Comparison of ENCODE assay signal across 37 cellular contexts in the genomic region with DNA sequence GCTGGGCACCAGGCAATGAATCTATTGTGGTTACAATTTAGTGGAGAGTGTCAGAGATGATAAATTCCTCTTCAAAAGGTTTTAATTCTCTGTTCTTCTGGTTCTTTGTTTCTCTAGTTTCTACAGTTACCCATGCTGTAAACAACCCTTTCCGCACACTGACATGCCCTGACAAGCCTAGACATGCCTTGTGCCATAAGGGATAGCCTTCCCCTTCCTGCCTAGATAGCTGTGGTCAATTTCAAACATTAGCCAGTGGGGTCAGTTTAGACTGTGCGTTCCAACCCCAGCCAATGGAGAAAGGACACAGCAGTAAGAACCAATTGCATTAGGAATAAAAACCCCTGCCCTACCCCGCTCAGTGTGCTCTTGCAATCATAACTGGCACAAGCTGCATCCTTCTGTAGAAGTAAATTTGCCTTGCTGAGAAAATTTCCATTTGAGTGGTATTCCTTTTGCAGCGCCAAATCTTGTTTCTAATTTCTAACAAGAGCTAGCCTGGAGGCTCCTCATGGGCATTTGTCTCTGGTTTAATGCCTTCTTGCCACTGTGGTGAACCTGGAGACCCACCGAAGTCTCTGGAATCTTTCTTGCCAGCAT. TPM values are rescaled to one million over a fixed set of nuclear protein-coding genes. Genes with fewer than 3 reads are reported as not detected.
DNase-seq lines count a peak whose midpoint lies in the region; ATAC-seq, FAIRE-seq and TF ChIP-seq lines count a peak whose summit lies in the region.
"Had no signal": no experiment of that assay in that cellular context is flagged by ENCODE, and none has a peak within 500 bp of the region (broad histone marks: within the 10 kb centered on the region; RNA-seq: fewer than 3 reads in every experiment).

No MANE protein-coding gene starts in this region.

- TF ChIP-seq POLR2A in HepG2 (IDR thresholded peaks at IDR 0.05; ENCODE audit: insufficient read depth in 1 of 2, low read depth in 2 of 2, low read length in 2 of 2) (no peak), right lobe of liver (IDR thresholded peaks at IDR 0.05) (no peak), Peyer's patch (IDR thresholded peaks at IDR 0.05) (no peak)

- CTCF ChIA-PET in HepG2 (lab: Yijun Ruan, JAX; ENCODE audit: low intra/inter-chr PET ratio, low total read pairs), result no interaction called here

- H3K9ac ChIP-seq in HepG2 (ENCODE audit: insufficient read depth, low read depth, low read length), result no peak overlapping the region
- H3K9ac ChIP-seq: neural progenitor cell had no signal

- ATAC-seq in HepG2 (no peak), right lobe of liver (no peak)
- ATAC-seq: left colon, pancreas, PC-3 had no signal

- in situ Hi-C loops in HepG2 (cut with HindIII; ENCODE audit: extremely low pct_ligation_motif_present, low pct_unique_long_range_greater_than_20kb), result no loop called here

- H3K27ac ChIP-seq in HepG2 (ENCODE audit: extremely low read length, insufficient read depth, low read length), result no peak overlapping the region
- H3K27ac ChIP-seq in right lobe of liver, result no peak overlapping the region
- H3K27ac ChIP-seq in Peyer's patch, result no peak overlapping the region
- H3K27ac ChIP-seq: cardiac muscle cell, neural progenitor cell, pancreas, SK-N-MC, skin epidermis, testis had no signal

- no peaks in the 10 kb centered on the region for H3K36me3 ChIP-seq in HepG2 (replicated peaks in 1 of 2; ENCODE audit: control insufficient read depth in 1 of 2, insufficient read depth in 2 of 2, low read length in 2 of 2)
- H3K36me3 ChIP-seq in right lobe of liver, result no peaks in the 10 kb centered on the region
- no peaks in the 10 kb centered on the region for H3K36me3 ChIP-seq in H7 (replicated peaks; ENCODE audit: control insufficient read depth, insufficient read depth, low read length)
- no peaks in the 10 kb centered on the region for H3K36me3 ChIP-seq in Peyer's patch
- H3K36me3 ChIP-seq: cardiac muscle cell, MG63, neural progenitor cell, pancreas had no signal

- BruUV-seq in HepG2 (replicated peaks; lab: Mats Ljungman, UMichigan), result no TSS peak

- no peak overlapping the region for H3K4me2 ChIP-seq in HepG2 (ENCODE audit: low read depth, low read length)
- H3K4me2 ChIP-seq: neural progenitor cell had no signal

- TF ChIP-seq CTCF in HepG2 (CRISPR knock-in tag; IDR thresholded peaks at IDR 0.05) (no peak), right lobe of liver (IDR thresholded peaks at IDR 0.05) (no peak), fibroblast of mammary gland (conservative IDR thresholded peaks at IDR 0.05; ENCODE audit: control insufficient read depth, insufficient read depth, low read depth, low read length) (no peak), Peyer's patch (IDR thresholded peaks at IDR 0.05) (no peak)

- no peak for FAIRE-seq in HepG2 (lab: Jason Lieb, UNC)
- FAIRE-seq: colon, GM12892, pancreas, urothelium cell line had no signal

- H3K4me1 ChIP-seq in HepG2 (ENCODE audit: insufficient read depth, low read length) (no peaks in the 10 kb centered on the region), right lobe of liver (peaks cover 0 to 5% (median 0%) of the 10 kb centered on the region in 4 donors), Peyer's patch (no peaks in the 10 kb centered on the region)
- H3K4me1 ChIP-seq: neural progenitor cell, testis had no signal

- intact Hi-C loops in HepG2 (cut with micrococcal nuclease; ENCODE audit: unreplicated experiment) (no loop called here), right lobe of liver (cut with DNase I) (no loop called here)

- H3K9me3 ChIP-seq in HepG2 (ENCODE audit: low read length) (peaks cover 23% of the 10 kb centered on the region), right lobe of liver (no peaks in the 10 kb centered on the region), Peyer's patch (peaks cover 0 to 13% (median 5%) of the 10 kb centered on the region in 4 donors)
- H3K9me3 ChIP-seq: MG63, pancreas, testis had no signal

- no peaks in the 10 kb centered on the region for H4K20me1 ChIP-seq in HepG2 (ENCODE audit: insufficient read depth, low read length)

- H3K79me2 ChIP-seq in HepG2 (ENCODE audit: insufficient read depth, low read length), result no peaks in the 10 kb centered on the region

- WGBS in HepG2 (ENCODE audit: low lambda C conversion rate), result 48% methylated on average over 5 of the region's 5 CpGs
- WGBS in right lobe of liver (ENCODE audit: insufficient coverage, low coverage, low lambda C conversion rate, missing lambda C conversion rate), result 81% methylated on average over 5 of the region's 5 CpGs

- POLR2A ChIA-PET in HepG2 (lab: Yijun Ruan, JAX), result no interaction called here

- no peak overlapping the region for H3K4me3 ChIP-seq in HepG2 (replicated peaks in 1 of 3; ENCODE audit: insufficient read depth in 1 of 3, low read depth in 2 of 3, low read length in 3 of 3)
- H3K4me3 ChIP-seq in right lobe of liver, result no peak overlapping the region
- no peak overlapping the region for H3K4me3 ChIP-seq in fibroblast of mammary gland (ENCODE audit: control insufficient read depth, low read depth, low read length)
- H3K4me3 ChIP-seq in H7 (ENCODE audit: insufficient read depth, low read depth, low read length), result no peak overlapping the region
- H3K4me3 ChIP-seq in Peyer's patch, result no peak overlapping the region
- H3K4me3 ChIP-seq: cardiac muscle cell, MG63, neural progenitor cell, pancreas, SK-N-MC, skin epidermis, testis had no signal

- no peak for TF ChIP-seq EP300 in HepG2 (IDR thresholded peaks at IDR 0.05; ENCODE audit: low read depth in 2 of 2, low read length in 2 of 2)
- TF ChIP-seq EP300 in HepG2 (CRISPR knock-in tag; IDR thresholded peaks at IDR 0.05; ENCODE audit: borderline replicate concordance), result no peak

- H3K27me3 ChIP-seq in HepG2 (ENCODE audit: control insufficient read depth in 1 of 2, insufficient read depth in 2 of 2, low read length in 2 of 2), result no peaks in the 10 kb centered on the region
- H3K27me3 ChIP-seq in right lobe of liver, result no peaks in the 10 kb centered on the region
- H3K27me3 ChIP-seq in H7 (ENCODE audit: control insufficient read depth, insufficient read depth, low read length), result no peaks in the 10 kb centered on the region
- H3K27me3 ChIP-seq in Peyer's patch, result no peaks in the 10 kb centered on the region
- H3K27me3 ChIP-seq: cardiac muscle cell, MG63, neural progenitor cell, pancreas, testis had no signal

- no peak for TF ChIP-seq RAD21 in HepG2 (CRISPR knock-in tag; IDR thresholded peaks at IDR 0.05)

- no peak overlapping the region for H2AFZ ChIP-seq in HepG2 (ENCODE audit: low read length)
- H2AFZ ChIP-seq: neural progenitor cell had no signal

- DNase-seq in HepG2 (ENCODE audit: low spot score) (no peak), right lobe of liver (no peak), NCI-H1105 treated with DMSO at 0.1 percent for 48 hours (lab: John Stamatoyannopoulos, UW) (peak; percentile 29), fibroblast of mammary gland (ENCODE audit: low read depth) (peak; percentile 4), H7 (no peak), Peyer's patch (no peak), NCI-H2107 treated with DMSO at 0.1 percent for 48 hours (lab: John Stamatoyannopoulos, UW; ENCODE audit: unreplicated experiment) (no peak)
- DNase-seq: activated CD4-positive, alpha-beta memory T cell treated with anti-CD3 and anti-CD28 coated beads for 36 hours; activated CD4-positive, CD25-positive, alpha-beta regulatory T cell treated with anti-CD3 and anti-CD28 coated beads, Interleukin-2, amount 50 U/mL, for 72 hours; activated CD8-positive, alpha-beta memory T cell treated with anti-CD3 and anti-CD28 coated beads, Interleukin-2, amount 50 U/mL, for 4 hours; anterior cingulate cortex; CD4-positive, alpha-beta memory T cell; effector CD4-positive, alpha-beta T cell; HCEC 1CT; hypothalamus; immature natural killer cell; left colon; mesenchymal stem cell; MG63; NCI-H1417 treated with DMSO at 0.1 percent for 48 hours; NCI-H2029 treated with DMSO at 0.1 percent for 48 hours; NCI-H524 treated with DMSO at 0.1 percent for 48 hours; NK-92 treated with Interleukin-12 subunit alpha and Interleukin-12 subunit beta, amount 100 ng/mL, for 24 hours; pancreas; PC-3; retina; stimulated activated naive CD4-positive, alpha-beta T cell; testis had no signal

RNA-seq across cellular contexts. Expression of a gene that starts 6.4 kb away (rescaled TPM):
- total RNA-seq in HepG2 (2016; rRNA removed; fragmentation: Illumina TruSeq; extraction: Trizol) (not detected in 2 replicates), right lobe of liver (not detected), Peyer's patch (not detected)
- not detected in 2 replicates for total RNA-seq in HepG2 (2016; cell fraction: cytosol; rRNA removed; fragmentation: Illumina TruSeq; extraction: Trizol; ENCODE audit: low read depth)
- total RNA-seq in HepG2 (2016; cell fraction: insoluble cytoplasmic fraction; rRNA removed; fragmentation: Illumina TruSeq; extraction: Trizol), result not detected in 2 replicates
- total RNA-seq in HepG2 (2016; cell fraction: membrane; rRNA removed; fragmentation: Illumina TruSeq; extraction: Trizol), result not detected in 2 replicates
- total RNA-seq in HepG2 (2016; cell fraction: nucleus; rRNA removed; fragmentation: Illumina TruSeq; extraction: Trizol), result not detected in 2 replicates
- polyA plus RNA-seq in HepG2 (2011; rRNA removed), result not detected in 2 replicates
- not detected in 2 replicates for polyA plus RNA-seq in HepG2 (2011; cell fraction: cytosol; rRNA removed)
- polyA plus RNA-seq in HepG2 (2011; cell fraction: nucleus; rRNA removed), result not detected in 2 replicates
- not detected in 2 replicates for polyA plus RNA-seq in HepG2 (2012)
- not detected in 2 replicates for polyA plus RNA-seq in HepG2 (2016; cell fraction: cytosol; fragmentation: Illumina TruSeq; extraction: Trizol; ENCODE audit: low read depth)
- polyA plus RNA-seq in HepG2 (2016; cell fraction: insoluble cytoplasmic fraction; fragmentation: Illumina TruSeq; extraction: Trizol; ENCODE audit: low read depth), result not detected in 2 replicates
- not detected in 2 replicates for polyA plus RNA-seq in HepG2 (2016; cell fraction: membrane; fragmentation: Illumina TruSeq; extraction: Trizol; ENCODE audit: low read depth)
- not detected in 2 replicates for polyA plus RNA-seq in HepG2 (2016; cell fraction: nucleus; fragmentation: Illumina TruSeq; extraction: Trizol; ENCODE audit: insufficient read depth, low read depth)
- not detected in 2 replicates for polyA minus RNA-seq in HepG2 (2011; rRNA and poly(A)+ RNA removed; ENCODE audit: low replicate concordance)
- not detected in 2 replicates for polyA minus RNA-seq in HepG2 (2011; cell fraction: cytosol; rRNA and poly(A)+ RNA removed)
- not detected in 2 replicates for polyA minus RNA-seq in HepG2 (2011; cell fraction: nucleus; rRNA and poly(A)+ RNA removed)
- not detected in 2 replicates for total RNA-seq in H7 (2014; rRNA removed; shearing (Covaris generic))
- total RNA-seq: activated CD4-positive, alpha-beta memory T cell treated with anti-CD3 and anti-CD28 coated beads for 36 hours; activated naive CD4-positive, alpha-beta T cell treated with anti-CD3 and anti-CD28 coated beads, Interleukin-2, amount 50 U/mL, for 72 hours; cardiac muscle cell; CD4-positive, alpha-beta memory T cell; left colon; pancreas; PC-3 had no signal
- polyA plus RNA-seq: CD4-positive, alpha-beta memory T cell; IgD-negative memory B cell; immature natural killer cell; pancreas had no signal

RNA-seq across cellular contexts. Expression of a gene that starts 16.1 kb away (rescaled TPM):
- total RNA-seq in HepG2 (2016; rRNA removed; fragmentation: Illumina TruSeq; extraction: Trizol) (not detected in 2 replicates), right lobe of liver (not detected), Peyer's patch (not detected)
- total RNA-seq in HepG2 (2016; cell fraction: cytosol; rRNA removed; fragmentation: Illumina TruSeq; extraction: Trizol; ENCODE audit: low read depth), result not detected in 2 replicates
- total RNA-seq in HepG2 (2016; cell fraction: insoluble cytoplasmic fraction; rRNA removed; fragmentation: Illumina TruSeq; extraction: Trizol), result not detected in 2 replicates
- total RNA-seq in HepG2 (2016; cell fraction: membrane; rRNA removed; fragmentation: Illumina TruSeq; extraction: Trizol), result not detected in 2 replicates
- not detected in 2 replicates for total RNA-seq in HepG2 (2016; cell fraction: nucleus; rRNA removed; fragmentation: Illumina TruSeq; extraction: Trizol)
- not detected in 2 replicates for polyA plus RNA-seq in HepG2 (2011; rRNA removed)
- polyA plus RNA-seq in HepG2 (2011; cell fraction: cytosol; rRNA removed), result not detected in 2 replicates
- polyA plus RNA-seq in HepG2 (2011; cell fraction: nucleus; rRNA removed), result not detected in 2 replicates
- not detected in 2 replicates for polyA plus RNA-seq in HepG2 (2012)
- polyA plus RNA-seq in HepG2 (2016; cell fraction: cytosol; fragmentation: Illumina TruSeq; extraction: Trizol; ENCODE audit: low read depth), result not detected in 2 replicates
- polyA plus RNA-seq in HepG2 (2016; cell fraction: insoluble cytoplasmic fraction; fragmentation: Illumina TruSeq; extraction: Trizol; ENCODE audit: low read depth), result not detected in 2 replicates
- not detected in 2 replicates for polyA plus RNA-seq in HepG2 (2016; cell fraction: membrane; fragmentation: Illumina TruSeq; extraction: Trizol; ENCODE audit: low read depth)
- not detected in 2 replicates for polyA plus RNA-seq in HepG2 (2016; cell fraction: nucleus; fragmentation: Illumina TruSeq; extraction: Trizol; ENCODE audit: insufficient read depth, low read depth)
- not detected in 2 replicates for polyA minus RNA-seq in HepG2 (2011; rRNA and poly(A)+ RNA removed; ENCODE audit: low replicate concordance)
- polyA minus RNA-seq in HepG2 (2011; cell fraction: cytosol; rRNA and poly(A)+ RNA removed), result not detected in 2 replicates
- polyA minus RNA-seq in HepG2 (2011; cell fraction: nucleus; rRNA and poly(A)+ RNA removed), result not detected in 2 replicates
- not detected in 2 replicates for total RNA-seq in H7 (2014; rRNA removed; shearing (Covaris generic))
- total RNA-seq: activated CD4-positive, alpha-beta memory T cell treated with anti-CD3 and anti-CD28 coated beads for 36 hours; activated naive CD4-positive, alpha-beta T cell treated with anti-CD3 and anti-CD28 coated beads, Interleukin-2, amount 50 U/mL, for 72 hours; cardiac muscle cell; CD4-positive, alpha-beta memory T cell; left colon; pancreas; PC-3; testis had no signal
- polyA plus RNA-seq: CD4-positive, alpha-beta memory T cell; IgD-negative memory B cell; immature natural killer cell; pancreas had no signal

RNA-seq across cellular contexts. Expression of a gene that starts 29.0 kb away (rescaled TPM):
- not detected in 2 replicates for total RNA-seq in HepG2 (2016; rRNA removed; fragmentation: Illumina TruSeq; extraction: Trizol)
- not detected in 2 replicates for total RNA-seq in HepG2 (2016; cell fraction: cytosol; rRNA removed; fragmentation: Illumina TruSeq; extraction: Trizol; ENCODE audit: low read depth)
- total RNA-seq in HepG2 (2016; cell fraction: insoluble cytoplasmic fraction; rRNA removed; fragmentation: Illumina TruSeq; extraction: Trizol), result not detected in 2 replicates
- not detected in 2 replicates for total RNA-seq in HepG2 (2016; cell fraction: membrane; rRNA removed; fragmentation: Illumina TruSeq; extraction: Trizol)
- total RNA-seq in HepG2 (2016; cell fraction: nucleus; rRNA removed; fragmentation: Illumina TruSeq; extraction: Trizol), result not detected in 2 replicates
- not detected in 2 replicates for polyA plus RNA-seq in HepG2 (2011; rRNA removed)
- polyA plus RNA-seq in HepG2 (2011; cell fraction: cytosol; rRNA removed), result not detected in 2 replicates
- not detected in 2 replicates for polyA plus RNA-seq in HepG2 (2011; cell fraction: nucleus; rRNA removed)
- polyA plus RNA-seq in HepG2 (2012), result not detected in 2 replicates
- not detected in 2 replicates for polyA plus RNA-seq in HepG2 (2016; cell fraction: cytosol; fragmentation: Illumina TruSeq; extraction: Trizol; ENCODE audit: low read depth)
- not detected in 2 replicates for polyA plus RNA-seq in HepG2 (2016; cell fraction: insoluble cytoplasmic fraction; fragmentation: Illumina TruSeq; extraction: Trizol; ENCODE audit: low read depth)
- not detected in 2 replicates for polyA plus RNA-seq in HepG2 (2016; cell fraction: membrane; fragmentation: Illumina TruSeq; extraction: Trizol; ENCODE audit: low read depth)
- polyA plus RNA-seq in HepG2 (2016; cell fraction: nucleus; fragmentation: Illumina TruSeq; extraction: Trizol; ENCODE audit: insufficient read depth, low read depth), result not detected in 2 replicates
- polyA minus RNA-seq in HepG2 (2011; rRNA and poly(A)+ RNA removed; ENCODE audit: low replicate concordance), result not detected in 2 replicates
- polyA minus RNA-seq in HepG2 (2011; cell fraction: cytosol; rRNA and poly(A)+ RNA removed), result not detected in 2 replicates
- polyA minus RNA-seq in HepG2 (2011; cell fraction: nucleus; rRNA and poly(A)+ RNA removed), result not detected in 2 replicates
- total RNA-seq in right lobe of liver, result 1 to 10 TPM; 2.3 to 7.9 (median 4.0) TPM
- total RNA-seq in H7 (2014; rRNA removed; shearing (Covaris generic)), result 0.66 and 0.92 TPM in 2 replicates
- total RNA-seq in Peyer's patch, result 10 to 100 TPM in 1 of 4 donors, 1 to 10 TPM in 3; 3.7 to 21.5 (median 6.5) TPM
- total RNA-seq: cardiac muscle cell, PC-3 had no signal

RNA-seq across cellular contexts. Expression of a gene that starts 50.6 kb away (rescaled TPM):
- total RNA-seq in HepG2 (2016; rRNA removed; fragmentation: Illumina TruSeq; extraction: Trizol), result not detected in 2 replicates
- not detected in 2 replicates for total RNA-seq in HepG2 (2016; cell fraction: cytosol; rRNA removed; fragmentation: Illumina TruSeq; extraction: Trizol; ENCODE audit: low read depth)
- total RNA-seq in HepG2 (2016; cell fraction: insoluble cytoplasmic fraction; rRNA removed; fragmentation: Illumina TruSeq; extraction: Trizol), result not detected in 2 replicates
- not detected in 2 replicates for total RNA-seq in HepG2 (2016; cell fraction: membrane; rRNA removed; fragmentation: Illumina TruSeq; extraction: Trizol)
- not detected in 2 replicates for total RNA-seq in HepG2 (2016; cell fraction: nucleus; rRNA removed; fragmentation: Illumina TruSeq; extraction: Trizol)
- not detected in 2 replicates for polyA plus RNA-seq in HepG2 (2011; rRNA removed)
- polyA plus RNA-seq in HepG2 (2011; cell fraction: cytosol; rRNA removed), result not detected in 2 replicates
- not detected in 2 replicates for polyA plus RNA-seq in HepG2 (2011; cell fraction: nucleus; rRNA removed)
- polyA plus RNA-seq in HepG2 (2012), result not detected in 2 replicates
- not detected in 2 replicates for polyA plus RNA-seq in HepG2 (2016; cell fraction: cytosol; fragmentation: Illumina TruSeq; extraction: Trizol; ENCODE audit: low read depth)
- not detected in 2 replicates for polyA plus RNA-seq in HepG2 (2016; cell fraction: insoluble cytoplasmic fraction; fragmentation: Illumina TruSeq; extraction: Trizol; ENCODE audit: low read depth)
- not detected in 2 replicates for polyA plus RNA-seq in HepG2 (2016; cell fraction: membrane; fragmentation: Illumina TruSeq; extraction: Trizol; ENCODE audit: low read depth)
- polyA plus RNA-seq in HepG2 (2016; cell fraction: nucleus; fragmentation: Illumina TruSeq; extraction: Trizol; ENCODE audit: insufficient read depth, low read depth), result not detected in 2 replicates
- polyA minus RNA-seq in HepG2 (2011; rRNA and poly(A)+ RNA removed; ENCODE audit: low replicate concordance), result not detected in 2 replicates
- polyA minus RNA-seq in HepG2 (2011; cell fraction: cytosol; rRNA and poly(A)+ RNA removed), result not detected in 2 replicates
- not detected in 2 replicates for polyA minus RNA-seq in HepG2 (2011; cell fraction: nucleus; rRNA and poly(A)+ RNA removed)
- total RNA-seq in right lobe of liver, result 100 to 1,000 TPM in 1 of 6 experiments, 10 to 100 TPM in 5; 20.1 to 106 (median 34.1) TPM
- 72.7 and 124 TPM in 2 replicates for total RNA-seq in H7 (2014; rRNA removed; shearing (Covaris generic))
- total RNA-seq in Peyer's patch, result 100 to 1,000 TPM in 2 of 4 donors, 10 to 100 TPM in 2; 35.5 to 131 (median 90.6) TPM
- total RNA-seq: activated CD4-positive, alpha-beta memory T cell treated with anti-CD3 and anti-CD28 coated beads for 36 hours; activated naive CD4-positive, alpha-beta T cell treated with anti-CD3 and anti-CD28 coated beads, Interleukin-2, amount 50 U/mL, for 72 hours had no signal
- polyA plus RNA-seq: CD4-positive, alpha-beta memory T cell; IgD-negative memory B cell had no signal

Comparison
In these comparisons a context has a peak if more than half of its experiments do, and no peak if none do; other contexts are left out.
1. DNase-seq: peak in NCI-H1105 treated with DMSO at 0.1 percent for 48 hours (single experiment) and fibroblast of mammary gland (single experiment); none in HepG2 (single experiment), right lobe of liver (0 of 3), H7 (single experiment), Peyer's patch (0 of 3) and NCI-H2107 treated with DMSO at 0.1 percent for 48 hours (single experiment).